9 cellular contexts compared by ENCODE assay signal in the genomic region with DNA sequence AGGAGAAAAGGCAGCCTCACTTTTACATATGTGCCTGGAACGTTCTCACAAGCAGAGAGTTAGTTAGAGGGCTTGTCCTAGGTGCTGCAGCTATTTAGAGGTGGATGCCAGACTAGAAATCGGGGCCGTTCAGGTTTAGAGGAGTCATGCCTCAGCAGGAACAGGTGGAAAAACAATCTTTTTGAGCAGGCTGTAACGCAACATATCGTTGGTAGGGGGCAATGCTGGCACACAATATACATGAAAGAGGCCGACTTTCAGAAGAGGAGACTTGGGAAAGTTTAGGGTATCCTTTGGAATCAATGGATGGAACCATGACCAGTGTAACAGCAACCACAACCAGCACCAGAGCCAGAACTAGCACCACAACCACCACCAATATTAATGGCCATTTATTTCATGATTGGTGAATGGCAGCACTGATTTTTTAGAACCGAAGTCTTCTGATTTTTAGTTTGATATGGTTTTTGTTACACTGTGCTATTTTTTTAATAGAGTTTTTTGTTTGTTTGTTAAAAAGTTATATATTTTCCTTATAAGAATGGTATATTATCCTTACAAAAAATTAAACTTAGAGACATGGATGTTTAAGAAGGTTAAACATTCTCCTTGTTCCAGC. TPM values are rescaled to one million over a fixed set of nuclear protein-coding genes. Genes with fewer than 3 reads are reported as not detected.
DNase-seq lines count a peak whose midpoint lies in the region; ATAC-seq, FAIRE-seq and TF ChIP-seq lines count a peak whose summit lies in the region.
"Had no signal": no experiment of that assay in that cellular context is flagged by ENCODE, and none has a peak within 500 bp of the region (broad histone marks: within the 10 kb centered on the region; RNA-seq: fewer than 3 reads in every experiment).

No MANE protein-coding gene starts in this region.

- peak; percentile 65 for FAIRE-seq in H1 (lab: Jason Lieb, UNC)

- no peak overlapping the region for H2AFZ ChIP-seq in H1 (ENCODE audit: low read length)

- POLR2A ChIA-PET in H1 (lab: Charles Lee; ENCODE audit: partially characterized antibody): interaction anchor here (0.7 kb wide), 1 partner anchor 12 kb away, joined by 3 read pairs; no protein-coding TSS in a partner anchor

- CTCF ChIA-PET in H1 (lab: Charles Lee; ENCODE audit: partially characterized antibody): interaction anchor here (0.5 to 2.8 kb wide), 18 partner anchors 10 to 1382 kb away, joined by 3 to 20 read pairs (median 3); partner anchors contain the start of genes CFAP299 and PAQR3

- no peak overlapping the region for H3K27ac Mint-ChIP-seq in stimulated activated naive B cell treated with anti-CD40 and anti-IgM and Interleukin-4, amounts not matched to agents 10 μg/mL and 1 μg/mL and 100 μg/mL, for 72 hours
- H3K27ac Mint-ChIP-seq: activated naive CD8-positive, alpha-beta T cell had no signal

- peak in 1 of 4 donors; percentile 39 for ATAC-seq in heart left ventricle
- no peak for ATAC-seq in Right ventricle myocardium inferior
- peak; percentile 23 to 39 for ATAC-seq in stimulated activated naive B cell treated with anti-CD40 and anti-IgM and Interleukin-4, amounts not matched to agents 10 μg/mL and 1 μg/mL and 100 μg/mL, for 72 hours (replicated peaks)

- H2BK12ac ChIP-seq in H1 (ENCODE audit: low read depth, low read length): no peak overlapping the region

- H3K79me1 ChIP-seq in H1 (ENCODE audit: low read depth, low read length): no peaks in the 10 kb centered on the region

- H3K56ac ChIP-seq in H1 (replicated peaks; ENCODE audit: insufficient read length, low read depth, low read length): no peak overlapping the region

- H3K9me3 ChIP-seq in heart left ventricle (no peaks in the 10 kb centered on the region), H1 (ENCODE audit: insufficient read depth in 2 of 2, low read depth in 1 of 2, low read length in 1 of 2) (no peaks in the 10 kb centered on the region)
- H3K9me3 ChIP-seq in effector memory CD4-positive, alpha-beta T cell (ENCODE audit: control insufficient read depth, low read length): no peaks in the 10 kb centered on the region

- intact Hi-C loops in heart left ventricle (cut with DNase I) (loop anchor here (5.0 to 10.0 kb wide), 6 partner anchors 621 to 1383 kb away; partner anchors contain the start of genes CFAP299 (in 3 of the 10) and ANTXR2 (in 1 of the 10)), Right ventricle myocardium inferior (cut with DNase I) (loop anchor here (5.0 to 10.0 kb wide), 3 partner anchors 623 to 1383 kb away; partner anchors contain the start of gene CFAP299)

- H3K4me3 ChIP-seq in heart left ventricle (no peak overlapping the region), H1 (ENCODE audit: extremely low read depth in 1 of 4, insufficient read depth in 2 of 4, low read depth in 3 of 4, low read length in 4 of 4) (no peak overlapping the region)
- no peak overlapping the region for H3K4me3 ChIP-seq in effector memory CD4-positive, alpha-beta T cell (ENCODE audit: insufficient read depth, low read depth, low read length, poor library complexity, severe bottlenecking)

- no peak overlapping the region for H4K91ac ChIP-seq in H1 (replicated peaks; ENCODE audit: insufficient read length, low read length)

- 37 to 45% (median 43%) methylated on average over 7 of the region's 7 CpGs for WGBS in heart left ventricle, 4 donors
- 47% methylated on average over 7 of the region's 7 CpGs; no CpG with 5 or more reads in 1 of the 2 experiments for WGBS in H1 (ENCODE audit: extremely low coverage in 1 of 2, insufficient coverage in 1 of 2, insufficient read length in 1 of 2, insufficient replicate concordance in 2 of 2, low coverage in 1 of 2, low lambda C conversion rate in 2 of 2, missing lambda C conversion rate in 1 of 2), 2 experiments

- no peaks in the 10 kb centered on the region for H3K27me3 ChIP-seq in heart left ventricle
- H3K27me3 ChIP-seq in H1 (replicated peaks in 1 of 4; ENCODE audit: control insufficient read depth in 3 of 4, extremely low read depth in 1 of 4, insufficient read depth in 3 of 4, low read length in 3 of 4): no peaks in the 10 kb centered on the region
- no peaks in the 10 kb centered on the region for H3K27me3 ChIP-seq in effector memory CD4-positive, alpha-beta T cell (replicated peaks; ENCODE audit: control insufficient read depth, insufficient read depth, low read length, poor library complexity, severe bottlenecking)

- no peak for TF ChIP-seq EP300 in H1 (IDR thresholded peaks at IDR 0.05; ENCODE audit: borderline replicate concordance in 1 of 2, low read depth in 2 of 2, low read length in 2 of 2)

- no peak overlapping the region for H3K23ac ChIP-seq in H1 (ENCODE audit: insufficient read length)

- H2AK5ac ChIP-seq in H1 (ENCODE audit: low read depth, low read length): no peak overlapping the region

- H3K14ac ChIP-seq in H1 (ENCODE audit: insufficient read length): no peak overlapping the region

- no peaks in the 10 kb centered on the region for H3K36me3 ChIP-seq in heart left ventricle
- H3K36me3 ChIP-seq in H1 (ENCODE audit: control insufficient read depth in 2 of 4, insufficient read depth in 4 of 4, low read length in 3 of 4): no peaks in the 10 kb centered on the region
- H3K36me3 ChIP-seq in effector memory CD4-positive, alpha-beta T cell (ENCODE audit: control insufficient read depth, insufficient read depth, low read length): no peaks in the 10 kb centered on the region

- no peak overlapping the region for H3K27ac ChIP-seq in heart left ventricle
- no peak overlapping the region for H3K27ac ChIP-seq in H1 (ENCODE audit: low read depth, low read length)
- no peak overlapping the region for H3K27ac ChIP-seq in effector memory CD4-positive, alpha-beta T cell (ENCODE audit: insufficient read depth, low read length, poor library complexity, severe bottlenecking)

- TF ChIP-seq POLR2A in heart left ventricle (IDR thresholded peaks at IDR 0.05) (no peak), H1 (IDR thresholded peaks at IDR 0.05; ENCODE audit: control extremely low read depth in 1 of 2, low read depth in 2 of 2, low read length in 2 of 2) (no peak)

- H3K9ac ChIP-seq in H1 (replicated peaks in 1 of 4; ENCODE audit: extremely low read depth in 1 of 4, low read depth in 3 of 4, low read length in 3 of 4): no peak overlapping the region

- DNase-seq in heart left ventricle (no peak), Right ventricle myocardium inferior (ENCODE audit: missing footprints) (no peak), NCI-H2227 (lab: John Stamatoyannopoulos, UW; ENCODE audit: unreplicated experiment) (peak; percentile 41), H1 (ENCODE audit: low read depth in 1 of 2, low spot score in 2 of 2) (no peak), DMS79 (lab: John Stamatoyannopoulos, UW) (no peak), NCI-H128 (lab: John Stamatoyannopoulos, UW; ENCODE audit: unreplicated experiment) (no peak)
- DNase-seq in stimulated activated naive B cell treated with anti-CD40 and anti-IgM and Interleukin-4, amounts not matched to agents 10 μg/mL and 1 μg/mL and 100 μg/mL, for 72 hours: no peak
- DNase-seq in effector memory CD4-positive, alpha-beta T cell: no peak

- no peak overlapping the region for H4K8ac ChIP-seq in H1 (ENCODE audit: extremely low read depth, insufficient read depth, low read length)

- H4K20me1 ChIP-seq in H1 (replicated peaks in 1 of 2; ENCODE audit: control insufficient read depth in 1 of 2, insufficient read depth in 2 of 2, low read length in 2 of 2): no peaks in the 10 kb centered on the region

- H4K5ac ChIP-seq in H1 (ENCODE audit: insufficient read length, low read depth, low read length): no peak overlapping the region

- no peak overlapping the region for H3K4me3 Mint-ChIP-seq in stimulated activated naive B cell treated with anti-CD40 and anti-IgM and Interleukin-4, amounts not matched to agents 10 μg/mL and 1 μg/mL and 100 μg/mL, for 72 hours
- H3K4me3 Mint-ChIP-seq: activated naive CD8-positive, alpha-beta T cell had no signal

- no peaks in the 10 kb centered on the region for H3K9me3 Mint-ChIP-seq in stimulated activated naive B cell treated with anti-CD40 and anti-IgM and Interleukin-4, amounts not matched to agents 10 μg/mL and 1 μg/mL and 100 μg/mL, for 72 hours

- no peaks in the 10 kb centered on the region for H3K79me2 ChIP-seq in H1 (ENCODE audit: control insufficient read depth in 1 of 2, insufficient read depth in 2 of 2, low read length in 2 of 2)

- peaks cover 10 to 11% of the 10 kb centered on the region in 2 donors for H3K27me3 Mint-ChIP-seq in stimulated activated naive B cell treated with anti-CD40 and anti-IgM and Interleukin-4, amounts not matched to agents 10 μg/mL and 1 μg/mL and 100 μg/mL, for 72 hours

- H3K4me1 Mint-ChIP-seq in stimulated activated naive B cell treated with anti-CD40 and anti-IgM and Interleukin-4, amounts not matched to agents 10 μg/mL and 1 μg/mL and 100 μg/mL, for 72 hours: no peaks in the 10 kb centered on the region

- no peaks in the 10 kb centered on the region for H3K23me2 ChIP-seq in H1 (ENCODE audit: low read depth, low read length)

- TF ChIP-seq CTCF in heart left ventricle (IDR thresholded peaks at IDR 0.05) (peak in 7 of 12 donors; percentile 10 to 43 (median 30)), H1 (IDR thresholded peaks at IDR 0.05; ENCODE audit: control extremely low read depth in 1 of 3, insufficient read depth in 1 of 3, low read depth in 1 of 3, low read length in 3 of 3) (peak; percentile 9 to 78 (median 69))

- H2BK20ac ChIP-seq in H1 (ENCODE audit: low read length): no peak overlapping the region

- TF ChIP-seq RAD21 in H1 (IDR thresholded peaks at IDR 0.05 in 1 of 2, conservative IDR thresholded peaks at IDR 0.05 in 1 of 2; ENCODE audit: low read depth in 2 of 2, low read length in 2 of 2): peak; percentile 85 to 86

- no peaks in the 10 kb centered on the region for H3K36me3 Mint-ChIP-seq in stimulated activated naive B cell treated with anti-CD40 and anti-IgM and Interleukin-4, amounts not matched to agents 10 μg/mL and 1 μg/mL and 100 μg/mL, for 72 hours

- no peak overlapping the region for H3K18ac ChIP-seq in H1 (ENCODE audit: extremely low read depth, low read length)

- H3K4me1 ChIP-seq in heart left ventricle (no peaks in the 10 kb centered on the region), H1 (replicated peaks in 1 of 4; ENCODE audit: control insufficient read depth in 3 of 4, insufficient read depth in 4 of 4, low read length in 3 of 4) (no peaks in the 10 kb centered on the region)
- no peaks in the 10 kb centered on the region for H3K4me1 ChIP-seq in effector memory CD4-positive, alpha-beta T cell (ENCODE audit: control insufficient read depth, insufficient read depth, low read length, poor library complexity, severe bottlenecking)

- no peak overlapping the region for H2BK5ac ChIP-seq in H1 (ENCODE audit: low read depth, low read length)

- H2BK120ac ChIP-seq in H1 (replicated peaks; ENCODE audit: low read depth, low read length): no peak overlapping the region

- H3K4me2 ChIP-seq in H1 (ENCODE audit: insufficient read depth in 1 of 2, low read depth in 2 of 2, low read length in 2 of 2): no peak overlapping the region

- no peak overlapping the region for H2BK15ac ChIP-seq in H1 (ENCODE audit: low read length)

- H3K4ac ChIP-seq in H1 (replicated peaks; ENCODE audit: insufficient read length, low read depth, low read length): no peak overlapping the region

RNA-seq across cellular contexts. Expression of gene PAQR3, which starts 14.9 kb away (rescaled TPM):
- total RNA-seq in heart left ventricle: 10 to 100 TPM in 2 of 9 donors, 1 to 10 TPM in 7; 6.7 to 14.1 (median 9.0) TPM
- polyA plus RNA-seq in heart left ventricle: 1 to 10 TPM; 1.9 to 7.7 TPM
- 6.9 TPM for total RNA-seq in Right ventricle myocardium inferior
- total RNA-seq in H1 (2021; fragmentation: NEBNext Ultra II Directional; extraction: Animal tissue kit (Norgen Biotek cat#: 25700)): 29.5 and 35.2 TPM in 2 replicates
- polyA plus RNA-seq in H1 (2011; rRNA removed): 19.7 and 28.9 TPM in 2 replicates
- polyA plus RNA-seq in H1 (2011; cell fraction: cytosol; rRNA removed): 21.9 TPM
- 13.9 TPM for polyA plus RNA-seq in H1 (2011; cell fraction: nucleus; rRNA removed)
- polyA plus RNA-seq in H1 (2012, experiment 1 of 2): 12.7 to 22.0 TPM (median 16.5 TPM) in 4 replicates
- polyA plus RNA-seq in H1 (2012, experiment 2 of 2): 2.6 TPM
- 20.3 TPM for polyA plus RNA-seq in H1 (2013, experiment 1 of 2)
- 21.0 TPM for polyA plus RNA-seq in H1 (2013, experiment 2 of 2)
- polyA minus RNA-seq in H1 (2011; rRNA and poly(A)+ RNA removed): 59.8 and 60.9 TPM in 2 replicates
- 28.7 TPM for polyA minus RNA-seq in H1 (2011; cell fraction: cytosol; rRNA and poly(A)+ RNA removed)
- polyA minus RNA-seq in H1 (2011; cell fraction: nucleus; rRNA and poly(A)+ RNA removed): 41.6 TPM
